Comparison of ENCODE assay signal across 21 cellular contexts in genomic region chr10:74121368-74121767, GRCh38. TPM values are rescaled to one million over a fixed set of nuclear protein-coding genes. Genes with fewer than 3 reads are reported as not detected.
DNase-seq lines count a peak whose midpoint lies in the region; ATAC-seq and TF ChIP-seq lines count a peak whose summit lies in the region.
"Had no signal": no experiment of that assay in that cellular context is flagged by ENCODE, and none has a peak within 500 bp of the region (broad histone marks: within the 10 kb centered on the region; RNA-seq: fewer than 3 reads in every experiment).

No MANE protein-coding gene starts in this region.

- peak overlapping the region; percentile 50 for H3K27ac ChIP-seq in parathyroid adenoma
- H3K27ac ChIP-seq: colonic mucosa, KMS-11 had no signal

- no peak overlapping the region for H3K4me3 ChIP-seq in Caco-2 (ENCODE audit: low read depth, low read length)
- H3K4me3 ChIP-seq in fibroblast of villous mesenchyme (ENCODE audit: low read depth, low read length) = no peak overlapping the region
- no peak overlapping the region for H3K4me3 ChIP-seq in parathyroid adenoma (ENCODE audit: low read depth, low read length)
- H3K4me3 ChIP-seq: ascending aorta, colonic mucosa had no signal

- no peak for ATAC-seq in T-helper 17 cell

- H3K27me3 ChIP-seq in Caco-2 (replicated peaks; ENCODE audit: control insufficient read depth, insufficient read depth, low read length) = no peaks in the 10 kb centered on the region
- no peaks in the 10 kb centered on the region for H3K27me3 ChIP-seq in parathyroid adenoma (ENCODE audit: control insufficient read depth, insufficient read depth, low read length)
- H3K27me3 ChIP-seq: ascending aorta, colonic mucosa had no signal

- peak overlapping the region; percentile 46 for H3K4me2 ChIP-seq in parathyroid adenoma (ENCODE audit: low read length)
- H3K4me2 ChIP-seq: KMS-11 had no signal

- H3K4me3 Mint-ChIP-seq in Caco-2 (ENCODE audit: unreplicated experiment) = no peak overlapping the region
- H3K4me3 Mint-ChIP-seq in T-helper 17 cell = no peak overlapping the region

- no peaks in the 10 kb centered on the region for H3K36me3 ChIP-seq in Caco-2 (ENCODE audit: control insufficient read depth, insufficient read depth, low read length)
- no peaks in the 10 kb centered on the region for H3K36me3 ChIP-seq in parathyroid adenoma (ENCODE audit: control insufficient read depth, insufficient read depth, low read length)

- no peak for TF ChIP-seq CTCF in Caco-2 (IDR thresholded peaks at IDR 0.05; ENCODE audit: insufficient read depth in 1 of 2, low read depth in 1 of 2, low read length in 1 of 2, severe bottlenecking in 1 of 2, unreplicated experiment in 1 of 2)
- TF ChIP-seq CTCF in fibroblast of villous mesenchyme (IDR thresholded peaks at IDR 0.05; ENCODE audit: insufficient read depth, low read depth, low read length) = no peak
- no peak for TF ChIP-seq CTCF in parathyroid adenoma (IDR thresholded peaks at IDR 0.05)

- no peaks in the 10 kb centered on the region for H3K79me2 ChIP-seq in parathyroid adenoma

- POLR2A ChIA-PET in Caco-2 (lab: Charles Lee) = interaction anchor here (0.5 to 0.7 kb wide), 3 partner anchors 11 to 1569 kb away, joined by 3 to 8 read pairs (median 3); no protein-coding TSS in a partner anchor

- H2AFZ ChIP-seq in parathyroid adenoma = no peak overlapping the region

- H3K9me3 ChIP-seq in Caco-2 (no peaks in the 10 kb centered on the region), T-helper 17 cell (ENCODE audit: control insufficient read depth, low read length, poor library complexity, severe bottlenecking) (no peaks in the 10 kb centered on the region), parathyroid adenoma (ENCODE audit: control insufficient read depth, low read length) (no peaks in the 10 kb centered on the region)
- H3K9me3 ChIP-seq: ascending aorta, colonic mucosa had no signal

- H3K27me3 Mint-ChIP-seq in Caco-2 (ENCODE audit: insufficient read depth, unreplicated experiment) (no peaks in the 10 kb centered on the region), T-helper 17 cell (no peaks in the 10 kb centered on the region)

- intact Hi-C loops in Caco-2 (cut with micrococcal nuclease; ENCODE audit: unreplicated experiment) = no loop called here

- H3K4me1 ChIP-seq in Caco-2 = peaks cover 3% of the 10 kb centered on the region; the same call in 1 of the 2 replicates
- H3K4me1 ChIP-seq in parathyroid adenoma = peaks cover 23% of the 10 kb centered on the region
- H3K4me1 ChIP-seq: ascending aorta, colonic mucosa had no signal

- peaks cover 92% of the 10 kb centered on the region for H3K36me3 Mint-ChIP-seq in Caco-2 (ENCODE audit: insufficient read depth, unreplicated experiment)
- peaks cover 5% of the 10 kb centered on the region for H3K36me3 Mint-ChIP-seq in T-helper 17 cell (ENCODE audit: low read depth)

- H3K4me1 Mint-ChIP-seq in Caco-2 (ENCODE audit: low read depth, unreplicated experiment) = peaks cover 13% of the 10 kb centered on the region
- peaks cover 13% of the 10 kb centered on the region for H3K4me1 Mint-ChIP-seq in T-helper 17 cell

- no peak overlapping the region for H3K9ac ChIP-seq in parathyroid adenoma
- H3K9ac ChIP-seq: KMS-11 had no signal

- CTCF ChIA-PET in Caco-2 (lab: Charles Lee) = no interaction called here

- H3K27ac Mint-ChIP-seq in Caco-2 (ENCODE audit: unreplicated experiment) (peak overlapping the region; percentile 18), T-helper 17 cell (peak overlapping the region; percentile 78)

- no peaks in the 10 kb centered on the region for H3K9me3 Mint-ChIP-seq in Caco-2 (ENCODE audit: unreplicated experiment)

- no peak for DNase-seq in Caco-2
- no peak for DNase-seq in T-helper 17 cell
- DNase-seq in fibroblast of villous mesenchyme (ENCODE audit: low read depth) = peak; percentile 37
- DNase-seq in OCI-M2 (lab: John Stamatoyannopoulos, UW; ENCODE audit: unreplicated experiment) = no peak
- DNase-seq in DMS 273 treated with DMSO at 0.1 percent for 48 hours (lab: John Stamatoyannopoulos, UW) = no peak
- no peak for DNase-seq in NCI-H2107 treated with DMSO at 0.1 percent for 48 hours (lab: John Stamatoyannopoulos, UW; ENCODE audit: unreplicated experiment)
- no peak for DNase-seq in DMS79 (lab: John Stamatoyannopoulos, UW)
- DNase-seq: activated CD4-positive, alpha-beta T cell treated with anti-CD3 and anti-CD28 coated beads for 48 hours; activated CD8-positive, alpha-beta memory T cell treated with anti-CD3 and anti-CD28 coated beads, Interleukin-2, amount 50 U/mL, for 4 hours; activated naive CD4-positive, alpha-beta T cell; colonic mucosa; EL; midbrain; NCI-H1092; NCI-H2029 treated with DMSO at 0.1 percent for 48 hours; NK-92 treated with Interleukin-12 subunit alpha and Interleukin-12 subunit beta, amount 100 ng/mL, for 24 hours; retina; RPMI8226 had no signal

- BruUV-seq in Caco-2 (replicated peaks; lab: Mats Ljungman, UMichigan) = no TSS peak

RNA-seq across cellular contexts. Expression of gene AP3M1, which starts 29.3 kb away (rescaled TPM):
- total RNA-seq in Caco-2 (2022) (56.7 and 63.7 TPM in 2 replicates), T-helper 17 cell (10 to 100 TPM; 21.1 to 27.8 TPM), fibroblast of villous mesenchyme (29.0 and 51.4 TPM in 2 replicates)

RNA-seq across cellular contexts. Expression of gene ADK, which starts 29.7 kb away (rescaled TPM):
- total RNA-seq in Caco-2 (2022) (96.4 and 105 TPM in 2 replicates), T-helper 17 cell (10 to 100 TPM; 34.7 to 36.8 TPM), fibroblast of villous mesenchyme (41.6 and 57.9 TPM in 2 replicates)
